ENCODE assay signal across 1 cellular context in the genomic region with DNA sequence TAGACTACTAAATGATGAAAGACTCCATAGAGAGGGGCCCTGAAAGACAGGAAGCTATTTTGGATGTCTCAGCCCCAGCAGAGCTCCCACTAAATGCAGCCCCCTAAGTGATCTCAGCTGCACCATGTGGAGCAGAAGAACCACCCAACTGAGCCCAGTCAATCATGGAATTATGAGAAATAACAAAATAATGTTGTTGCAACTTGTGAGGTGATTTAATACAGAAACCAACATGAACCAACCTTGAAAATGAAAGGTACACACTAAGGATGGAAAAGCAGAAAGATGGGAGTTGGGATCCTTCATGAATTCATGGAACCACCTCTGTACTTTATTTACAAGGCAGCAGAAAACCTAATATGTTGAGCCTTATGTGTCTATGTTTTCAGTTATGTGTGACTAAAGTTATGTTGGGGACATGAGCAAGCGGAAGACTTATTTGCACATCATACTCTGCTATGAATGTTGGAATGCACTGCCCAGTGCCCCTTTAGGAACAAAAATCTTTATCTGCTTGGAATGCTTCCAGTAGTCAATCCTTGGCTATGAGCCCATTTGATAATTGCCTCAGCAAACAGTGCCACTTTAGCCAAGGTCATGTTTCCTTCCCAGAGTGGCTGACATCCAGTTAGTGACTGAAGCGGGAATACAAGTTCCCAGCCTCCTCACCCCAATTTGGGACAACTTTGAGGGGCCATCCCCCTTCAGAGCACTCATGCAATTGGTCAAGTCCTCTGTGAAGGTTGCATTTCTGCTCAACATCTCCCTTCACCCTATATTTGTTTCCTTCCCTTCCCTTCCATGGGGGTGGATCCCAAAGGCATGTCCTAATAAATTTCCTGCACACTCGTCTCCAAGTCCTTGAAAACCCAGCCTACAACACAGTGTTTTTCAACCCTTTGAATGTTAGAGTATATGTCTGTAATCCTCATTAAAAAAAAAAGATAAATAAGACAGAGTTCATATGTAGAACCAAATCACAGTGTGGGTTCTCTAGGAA.
TF ChIP-seq lines count a peak whose summit lies in the region.

No MANE protein-coding gene starts in this region.

TF ChIP-seq in HepG2, 621 proteins besides CTCF, POLR2A, EP300 and RAD21 (continued from another document and continues in another):
- no peak for TF ChIP-seq ZBTB40 (IDR thresholded peaks at IDR 0.05)
- TF ChIP-seq ZBTB40 (CRISPR knock-in tag; IDR thresholded peaks at IDR 0.05), result no peak
- TF ChIP-seq ZNF770 (CRISPR knock-in tag; IDR thresholded peaks at IDR 0.05), result peak; percentile 34; the same call in 1 of the 2 replicates
- no peak for TF ChIP-seq SIN3B (IDR thresholded peaks at IDR 0.05; ENCODE audit: low read length)
- TF ChIP-seq RBM39 (IDR thresholded peaks at IDR 0.05; ENCODE audit: low read depth, low read length, poor library complexity, severe bottlenecking), result no peak
- TF ChIP-seq ZNF616 (CRISPR knock-in tag; IDR thresholded peaks at IDR 0.05; ENCODE audit: low read depth), result 0 out of 2 replicates have a peak, but pooled peaks have one; percentile 50
- peak; percentile 99 for TF ChIP-seq TEAD3 (CRISPR knock-in tag; optimal IDR thresholded peaks at IDR 0.05; ENCODE audit: borderline replicate concordance)
- no peak; the same call in 1 of the 2 replicates for TF ChIP-seq KMT2B (CRISPR knock-in tag; IDR thresholded peaks at IDR 0.05)
- TF ChIP-seq GATAD2A (CRISPR knock-in tag; IDR thresholded peaks at IDR 0.05), result peak; percentile 99
- TF ChIP-seq, protein P1, sequence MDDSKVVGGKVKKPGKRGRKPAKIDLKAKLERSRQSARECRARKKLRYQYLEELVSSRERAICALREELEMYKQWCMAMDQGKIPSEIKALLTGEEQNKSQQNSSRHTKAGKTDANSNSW (CRISPR knock-in tag; IDR thresholded peaks at IDR 0.05; ENCODE audit: borderline replicate concordance), result no peak
- no peak for TF ChIP-seq SRSF1 (optimal IDR thresholded peaks at IDR 0.05; ENCODE audit: low read depth, low read length)
- TF ChIP-seq, protein P2, sequence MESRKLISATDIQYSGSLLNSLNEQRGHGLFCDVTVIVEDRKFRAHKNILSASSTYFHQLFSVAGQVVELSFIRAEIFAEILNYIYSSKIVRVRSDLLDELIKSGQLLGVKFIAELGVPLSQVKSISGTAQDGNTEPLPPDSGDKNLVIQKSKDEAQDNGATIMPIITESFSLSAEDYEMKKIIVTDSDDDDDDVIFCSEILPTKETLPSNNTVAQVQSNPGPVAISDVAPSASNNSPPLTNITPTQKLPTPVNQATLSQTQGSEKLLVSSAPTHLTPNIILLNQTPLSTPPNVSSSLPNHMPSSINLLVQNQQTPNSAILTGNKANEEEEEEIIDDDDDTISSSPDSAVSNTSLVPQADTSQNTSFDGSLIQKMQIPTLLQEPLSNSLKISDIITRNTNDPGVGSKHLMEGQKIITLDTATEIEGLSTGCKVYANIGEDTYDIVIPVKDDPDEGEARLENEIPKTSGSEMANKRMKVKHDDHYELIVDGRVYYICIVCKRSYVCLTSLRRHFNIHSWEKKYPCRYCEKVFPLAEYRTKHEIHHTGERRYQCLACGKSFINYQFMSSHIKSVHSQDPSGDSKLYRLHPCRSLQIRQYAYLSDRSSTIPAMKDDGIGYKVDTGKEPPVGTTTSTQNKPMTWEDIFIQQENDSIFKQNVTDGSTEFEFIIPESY (CRISPR knock-in tag; IDR thresholded peaks at IDR 0.05), result peak; percentile 58; the same call in 1 of the 2 replicates
- TF ChIP-seq ZNF569 (CRISPR knock-in tag; IDR thresholded peaks at IDR 0.05; ENCODE audit: borderline replicate concordance), result no peak
- TF ChIP-seq ISX (CRISPR knock-in tag; conservative IDR thresholded peaks at IDR 0.05), result no peak
- TF ChIP-seq, protein P3, sequence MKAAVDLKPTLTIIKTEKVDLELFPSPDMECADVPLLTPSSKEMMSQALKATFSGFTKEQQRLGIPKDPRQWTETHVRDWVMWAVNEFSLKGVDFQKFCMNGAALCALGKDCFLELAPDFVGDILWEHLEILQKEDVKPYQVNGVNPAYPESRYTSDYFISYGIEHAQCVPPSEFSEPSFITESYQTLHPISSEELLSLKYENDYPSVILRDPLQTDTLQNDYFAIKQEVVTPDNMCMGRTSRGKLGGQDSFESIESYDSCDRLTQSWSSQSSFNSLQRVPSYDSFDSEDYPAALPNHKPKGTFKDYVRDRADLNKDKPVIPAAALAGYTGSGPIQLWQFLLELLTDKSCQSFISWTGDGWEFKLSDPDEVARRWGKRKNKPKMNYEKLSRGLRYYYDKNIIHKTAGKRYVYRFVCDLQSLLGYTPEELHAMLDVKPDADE (CRISPR knock-in tag; IDR thresholded peaks at IDR 0.05), result no peak
- TF ChIP-seq ZNF30 (CRISPR knock-in tag; IDR thresholded peaks at IDR 0.05), result no peak
- TF ChIP-seq POLR2AphosphoS5 (IDR thresholded peaks at IDR 0.05; ENCODE audit: low read depth, low read length), result no peak
- peak; percentile 89 for TF ChIP-seq HNF4G (IDR thresholded peaks at IDR 0.05; ENCODE audit: borderline replicate concordance, low read depth, low read length)
- peak; percentile 90 for TF ChIP-seq HNF4G (CRISPR knock-in tag; IDR thresholded peaks at IDR 0.05; ENCODE audit: borderline replicate concordance, low read depth)
- TF ChIP-seq HHEX (CRISPR knock-in tag; IDR thresholded peaks at IDR 0.05), result peak; percentile 65
- no peak for TF ChIP-seq ZNF563 (CRISPR knock-in tag; IDR thresholded peaks at IDR 0.05)
- peak; percentile 39; the same call in 1 of the 2 replicates for TF ChIP-seq RBAK (CRISPR knock-in tag; IDR thresholded peaks at IDR 0.05)
- no peak for TF ChIP-seq RFXANK (CRISPR knock-in tag; IDR thresholded peaks at IDR 0.05)
- TF ChIP-seq STAT6 (CRISPR knock-in tag; IDR thresholded peaks at IDR 0.05; ENCODE audit: borderline replicate concordance), result 0 out of 2 replicates have a peak, but pooled peaks have one; percentile 96
- TF ChIP-seq ZFYVE20 (CRISPR knock-in tag; IDR thresholded peaks at IDR 0.05; ENCODE audit: borderline replicate concordance, low read depth), result no peak
- TF ChIP-seq SAP130 (CRISPR knock-in tag; IDR thresholded peaks at IDR 0.05; ENCODE audit: low read depth), result peak; percentile 86
- no peak for TF ChIP-seq GPN1 (CRISPR knock-in tag; IDR thresholded peaks at IDR 0.05; ENCODE audit: borderline replicate concordance)
- no peak for TF ChIP-seq SYNCRIP (IDR thresholded peaks at IDR 0.05; ENCODE audit: insufficient read depth, low read depth, low read length)
